ENCODE assay signal across 8 cellular contexts in genomic region chr3:142447852-142448315, GRCh38. TPM values are rescaled to one million over a fixed set of nuclear protein-coding genes. Genes with fewer than 3 reads are reported as not detected.
DNase-seq lines count a peak whose midpoint lies in the region; ATAC-seq, FAIRE-seq and TF ChIP-seq lines count a peak whose summit lies in the region.

A gene with protein sequence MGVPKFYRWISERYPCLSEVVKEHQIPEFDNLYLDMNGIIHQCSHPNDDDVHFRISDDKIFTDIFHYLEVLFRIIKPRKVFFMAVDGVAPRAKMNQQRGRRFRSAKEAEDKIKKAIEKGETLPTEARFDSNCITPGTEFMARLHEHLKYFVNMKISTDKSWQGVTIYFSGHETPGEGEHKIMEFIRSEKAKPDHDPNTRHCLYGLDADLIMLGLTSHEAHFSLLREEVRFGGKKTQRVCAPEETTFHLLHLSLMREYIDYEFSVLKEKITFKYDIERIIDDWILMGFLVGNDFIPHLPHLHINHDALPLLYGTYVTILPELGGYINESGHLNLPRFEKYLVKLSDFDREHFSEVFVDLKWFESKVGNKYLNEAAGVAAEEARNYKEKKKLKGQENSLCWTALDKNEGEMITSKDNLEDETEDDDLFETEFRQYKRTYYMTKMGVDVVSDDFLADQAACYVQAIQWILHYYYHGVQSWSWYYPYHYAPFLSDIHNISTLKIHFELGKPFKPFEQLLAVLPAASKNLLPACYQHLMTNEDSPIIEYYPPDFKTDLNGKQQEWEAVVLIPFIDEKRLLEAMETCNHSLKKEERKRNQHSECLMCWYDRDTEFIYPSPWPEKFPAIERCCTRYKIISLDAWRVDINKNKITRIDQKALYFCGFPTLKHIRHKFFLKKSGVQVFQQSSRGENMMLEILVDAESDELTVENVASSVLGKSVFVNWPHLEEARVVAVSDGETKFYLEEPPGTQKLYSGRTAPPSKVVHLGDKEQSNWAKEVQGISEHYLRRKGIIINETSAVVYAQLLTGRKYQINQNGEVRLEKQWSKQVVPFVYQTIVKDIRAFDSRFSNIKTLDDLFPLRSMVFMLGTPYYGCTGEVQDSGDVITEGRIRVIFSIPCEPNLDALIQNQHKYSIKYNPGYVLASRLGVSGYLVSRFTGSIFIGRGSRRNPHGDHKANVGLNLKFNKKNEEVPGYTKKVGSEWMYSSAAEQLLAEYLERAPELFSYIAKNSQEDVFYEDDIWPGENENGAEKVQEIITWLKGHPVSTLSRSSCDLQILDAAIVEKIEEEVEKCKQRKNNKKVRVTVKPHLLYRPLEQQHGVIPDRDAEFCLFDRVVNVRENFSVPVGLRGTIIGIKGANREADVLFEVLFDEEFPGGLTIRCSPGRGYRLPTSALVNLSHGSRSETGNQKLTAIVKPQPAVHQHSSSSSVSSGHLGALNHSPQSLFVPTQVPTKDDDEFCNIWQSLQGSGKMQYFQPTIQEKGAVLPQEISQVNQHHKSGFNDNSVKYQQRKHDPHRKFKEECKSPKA (N-terminal part only) (minus strand): TSS chr3:142448037. CDS start chr3:142447944, 93 bp downstream.

- H3K27me3 ChIP-seq in pancreas: no peaks in the 10 kb centered on the region
- H3K27me3 ChIP-seq in thyroid gland: no peaks in the 10 kb centered on the region

- H3K9me3 ChIP-seq in pancreas (no peaks in the 10 kb centered on the region), thyroid gland (no peaks in the 10 kb centered on the region)

- peak within 1 kb of the TSS; percentile 99 for H3K4me3 ChIP-seq in GM12875 (ENCODE audit: low read depth, low read length)
- H3K4me3 ChIP-seq in pancreas: peak within 1 kb of the TSS; percentile 59 to 94 (median 77)
- H3K4me3 ChIP-seq in thyroid gland (replicated peaks in 1 of 3): peak within 1 kb of the TSS; percentile 87 to 100 (median 92)

- H3K27me3 Mint-ChIP-seq in activated naive CD8-positive, alpha-beta T cell treated with anti-CD3 and anti-CD28 coated beads, Interleukin-2, amount 50 U/mL, for 24 hours: no peaks in the 10 kb centered on the region

- H3K36me3 ChIP-seq in pancreas: no peaks in the 10 kb centered on the region
- H3K36me3 ChIP-seq in thyroid gland: no peaks in the 10 kb centered on the region

- H3K4me1 Mint-ChIP-seq in activated naive CD8-positive, alpha-beta T cell treated with anti-CD3 and anti-CD28 coated beads, Interleukin-2, amount 50 U/mL, for 24 hours: peaks cover 49% of the 10 kb centered on the region

- peak; percentile 4 to 82 for TF ChIP-seq POLR2A in thyroid gland (IDR thresholded peaks at IDR 0.05)

- intact Hi-C loops in Right ventricle myocardium superior (cut with DNase I) (no loop called here), pancreas (cut with DNase I) (no loop called here), thyroid gland (cut with DNase I) (no loop called here)

- TF ChIP-seq CTCF in GM12875 (IDR thresholded peaks at IDR 0.05; ENCODE audit: borderline replicate concordance, insufficient read depth, low read depth, low read length) (no peak), pancreas (IDR thresholded peaks at IDR 0.05) (no peak), thyroid gland (IDR thresholded peaks at IDR 0.05) (no peak)

- 0% methylated on average over 40 of the region's 40 CpGs for WGBS in pancreas, 2 donors
- WGBS in thyroid gland, 2 donors: 0 to 1% methylated on average over 21 to 24 of the region's 40 CpGs

- peak within 1 kb of the TSS; percentile 99 for H3K27ac Mint-ChIP-seq in activated naive CD8-positive, alpha-beta T cell treated with anti-CD3 and anti-CD28 coated beads, Interleukin-2, amount 50 U/mL, for 24 hours

- peaks cover 20% of the 10 kb centered on the region for H3K36me3 Mint-ChIP-seq in activated naive CD8-positive, alpha-beta T cell treated with anti-CD3 and anti-CD28 coated beads, Interleukin-2, amount 50 U/mL, for 24 hours (ENCODE audit: low read depth)

- no peak for FAIRE-seq in pancreas (lab: Jason Lieb, UNC)

- no peaks in the 10 kb centered on the region for H3K9me3 Mint-ChIP-seq in activated naive CD8-positive, alpha-beta T cell treated with anti-CD3 and anti-CD28 coated beads, Interleukin-2, amount 50 U/mL, for 24 hours

- H3K27ac ChIP-seq in pancreas (peak within 1 kb of the TSS; percentile 79 to 99 (median 95)), thyroid gland (peak within 1 kb of the TSS; percentile 97 to 99 (median 98))

- H3K4me3 Mint-ChIP-seq in activated naive CD8-positive, alpha-beta T cell treated with anti-CD3 and anti-CD28 coated beads, Interleukin-2, amount 50 U/mL, for 24 hours: peak within 1 kb of the TSS; percentile 99

- H3K4me1 ChIP-seq in pancreas (peaks cover 18 to 23% (median 19%) of the 10 kb centered on the region in 3 donors), thyroid gland (peaks cover 10 to 14% of the 10 kb centered on the region in 2 donors)

- peak; percentile 82 for ATAC-seq in HG02763 (IDR thresholded peaks at IDR 0.05; ENCODE audit: unreplicated experiment)
- peak; percentile 94 for ATAC-seq in activated naive CD8-positive, alpha-beta T cell treated with anti-CD3 and anti-CD28 coated beads, Interleukin-2, amount 50 U/mL, for 24 hours
- ATAC-seq in Right ventricle myocardium superior (ENCODE audit: poor library complexity): peak; percentile 99
- peak; percentile 99 to 100 (median 99) for ATAC-seq in pancreas

- DNase-seq in NCI-H1436 (lab: John Stamatoyannopoulos, UW): peak; percentile 95
- DNase-seq in SW480 (ENCODE audit: low spot score): peak; percentile 92
- peak; percentile 97 for DNase-seq in activated naive CD8-positive, alpha-beta T cell treated with anti-CD3 and anti-CD28 coated beads, Interleukin-2, amount 50 U/mL, for 24 hours
- peak; percentile 98 for DNase-seq in Right ventricle myocardium superior
- DNase-seq in pancreas: peak; percentile 92 to 97 (median 94)
- peak; percentile 95 to 97 for DNase-seq in thyroid gland

RNA-seq across cellular contexts. Expression of the gene that starts here (rescaled TPM):
- total RNA-seq in Right ventricle myocardium superior (13.9 TPM), pancreas (10 to 100 TPM; 13.6 to 23.4 (median 20.2) TPM), thyroid gland (100 to 1,000 TPM in 1 of 4 donors, 10 to 100 TPM in 3; 43.2 to 148 (median 61.8) TPM)
- 1 to 10 TPM; 3.5 to 6.4 TPM for polyA plus RNA-seq in pancreas

Comparison
In these comparisons a context has a peak if more than half of its experiments do, and no peak if none do; other contexts are left out.
1. Peak in every context shown above with its lines: DNase-seq, ATAC-seq, H3K4me3 ChIP-seq and H3K27ac ChIP-seq.